Comparison of ENCODE assay signal across 14 cellular contexts in genomic region chr10:80171248-80171660, GRCh38. TPM values are rescaled to one million over a fixed set of nuclear protein-coding genes. Genes with fewer than 3 reads are reported as not detected.
DNase-seq lines count a peak whose midpoint lies in the region; ATAC-seq, FAIRE-seq and TF ChIP-seq lines count a peak whose summit lies in the region.
"Had no signal": no experiment of that assay in that cellular context is flagged by ENCODE, and none has a peak within 500 bp of the region (broad histone marks: within the 10 kb centered on the region; RNA-seq: fewer than 3 reads in every experiment).

No MANE protein-coding gene starts in this region.

- POLR2A ChIA-PET in K562 (lab: Yijun Ruan, JAX), result interaction anchor here (0.6 to 2.0 kb wide), 3 partner anchors 11 to 32 kb away, joined by 3 to 5 read pairs (median 3); no protein-coding TSS in a partner anchor

- in situ Hi-C loops in K562 (cut with MboI), result no loop called here

- no peak for TF ChIP-seq POLR2A in K562 (conservative IDR thresholded peaks at IDR 0.05)

- no peak; the same call in 2 of the 3 replicates for ATAC-seq in K562
- ATAC-seq in GM18868 (IDR thresholded peaks at IDR 0.05; ENCODE audit: unreplicated experiment), result no peak

- no peaks in the 10 kb centered on the region for H3K9me3 ChIP-seq in K562 (replicated peaks; ENCODE audit: control insufficient read depth, insufficient read depth, low read depth, low read length)
- no peaks in the 10 kb centered on the region for H3K9me3 ChIP-seq in mucosa of rectum (ENCODE audit: control insufficient read depth in 2 of 2, low read length in 2 of 2)
- no peaks in the 10 kb centered on the region for H3K9me3 ChIP-seq in ascending aorta

- no peaks in the 10 kb centered on the region for H3K27me3 ChIP-seq in K562 (ENCODE audit: control insufficient read depth in 2 of 2, insufficient read depth in 2 of 2, low read length in 2 of 2)
- no peaks in the 10 kb centered on the region for H3K27me3 ChIP-seq in mucosa of rectum (ENCODE audit: control insufficient read depth in 2 of 2, insufficient read depth in 2 of 2, low read length in 2 of 2)
- no peaks in the 10 kb centered on the region for H3K27me3 ChIP-seq in ascending aorta

- peak overlapping the region; percentile 25; the same call in 1 of the 2 replicates for H3K27ac ChIP-seq in 22Rv1
- H3K27ac ChIP-seq in K562 (ENCODE audit: extremely low read depth, low read depth, low read length), result no peak overlapping the region
- peak overlapping the region; percentile 73 to 91 for H3K27ac ChIP-seq in mucosa of rectum (ENCODE audit: low read depth in 2 of 2, low read length in 2 of 2)
- peak overlapping the region in 1 of 2 donors; percentile 51 for H3K27ac ChIP-seq in ascending aorta

- H3K36me3 ChIP-seq in K562 (ENCODE audit: control insufficient read depth, insufficient read depth, low read length), result peaks cover 68% of the 10 kb centered on the region
- peaks cover 26 to 42% of the 10 kb centered on the region in 2 donors for H3K36me3 ChIP-seq in mucosa of rectum (ENCODE audit: control insufficient read depth in 2 of 2, insufficient read depth in 2 of 2, low read length in 2 of 2)
- peaks cover 11 to 18% of the 10 kb centered on the region in 2 donors for H3K36me3 ChIP-seq in ascending aorta

- H3K4me3 ChIP-seq in K562 (no peak overlapping the region), mucosa of rectum (ENCODE audit: low read length in 2 of 2) (no peak overlapping the region), ascending aorta (no peak overlapping the region)

- no TSS peak for BruUV-seq in K562 (replicated peaks; lab: Mats Ljungman, UMichigan)

- CTCF ChIA-PET in K562 (lab: Yijun Ruan, JAX; ENCODE audit: low intra/inter-chr PET ratio), result no interaction called here

- 0 out of 4 replicates have a peak overlapping the region, but pooled peaks of 1 of the 2 experiments have one; percentile 15 for H3K9ac ChIP-seq in K562 (ENCODE audit: insufficient read depth in 1 of 2, low read depth in 2 of 2, low read length in 2 of 2)
- H3K9ac ChIP-seq in mucosa of rectum (ENCODE audit: low read depth in 1 of 2, low read length in 2 of 2), result peak overlapping the region in 1 of 2 donors; percentile 72

- 87% methylated on average over 7 of the region's 7 CpGs for WGBS in K562 (ENCODE audit: insufficient coverage, low coverage, missing lambda C conversion rate)

- TF ChIP-seq RAD21 in K562 (CRISPR knock-in tag; conservative IDR thresholded peaks at IDR 0.05 in 1 of 2, IDR thresholded peaks at IDR 0.05 in 1 of 2), result no peak

- H3K4me1 ChIP-seq in K562 (replicated peaks in 1 of 2; ENCODE audit: control insufficient read depth in 2 of 2, insufficient read depth in 2 of 2, low read length in 2 of 2) (peaks cover 0 to 9% of the 10 kb centered on the region in 2 experiments; a peak in 1 of 5 replicates), mucosa of rectum (ENCODE audit: control insufficient read depth in 2 of 2, insufficient read depth in 2 of 2, low read length in 2 of 2) (peaks cover 26 to 46% of the 10 kb centered on the region in 2 donors), ascending aorta (peaks cover 15 to 32% of the 10 kb centered on the region in 2 donors)

- H3K79me2 ChIP-seq in K562 (ENCODE audit: control insufficient read depth, insufficient read depth, low read length), result peaks cover 13% of the 10 kb centered on the region; the same call in 1 of the 3 replicates

- intact Hi-C loops in K562 (cut with micrococcal nuclease) (no loop called here), ascending aorta (cut with DNase I) (no loop called here)

- TF ChIP-seq EP300 in K562 (IDR thresholded peaks at IDR 0.05; ENCODE audit: low read length), result no peak

- H3K4me2 ChIP-seq in K562 (ENCODE audit: insufficient read depth, low read length), result no peak overlapping the region

- peaks cover 8% of the 10 kb centered on the region for H3K9me1 ChIP-seq in K562 (ENCODE audit: control insufficient read depth, insufficient read depth, low read length)

- H4K20me1 ChIP-seq in K562 (replicated peaks; ENCODE audit: control insufficient read depth, insufficient read depth, low read length), result peaks cover 3% of the 10 kb centered on the region; the same call in 1 of the 2 replicates

- DNase-seq in COLO668 (lab: John Stamatoyannopoulos, UW; ENCODE audit: unreplicated experiment) (peak; percentile 24), K562 (ENCODE audit: extremely low read depth in 1 of 4, low spot score in 3 of 4) (no peak), NOMO-1 (lab: John Stamatoyannopoulos, UW; ENCODE audit: unreplicated experiment in 2 of 2) (no peak), NCI-H748 treated with DMSO at 0.1 percent for 48 hours (lab: John Stamatoyannopoulos, UW) (no peak), ascending aorta (ENCODE audit: low spot score in 2 of 2) (no peak)
- DNase-seq: anterior cingulate cortex; effector CD4-positive, alpha-beta T cell; glutamatergic neuron; NCI-H526 treated with DMSO at 0.1 percent for 48 hours; stimulated activated CD4-positive, alpha-beta T cell treated with anti-CD3 and anti-CD28 coated beads, Interleukin-2, amount 100 ng/mL, for 48 hours had no signal

- peak; percentile 26 for FAIRE-seq in K562 (lab: Jason Lieb, UNC)

- no peak overlapping the region for H2AFZ ChIP-seq in K562 (ENCODE audit: low read depth, low read length)

- TF ChIP-seq CTCF in 22Rv1 (IDR thresholded peaks at IDR 0.05) (no peak), K562 (IDR thresholded peaks at IDR 0.05 in 2 of 3, conservative IDR thresholded peaks at IDR 0.05 in 1 of 3; ENCODE audit: insufficient read depth in 2 of 3, low read depth in 1 of 3, low read length in 3 of 3) (no peak), ascending aorta (IDR thresholded peaks at IDR 0.05) (no peak)

TF ChIP-seq in K562, 482 proteins besides CTCF, POLR2A, EP300 and RAD21 (continues in another document):
- TF ChIP-seq, protein P1, sequence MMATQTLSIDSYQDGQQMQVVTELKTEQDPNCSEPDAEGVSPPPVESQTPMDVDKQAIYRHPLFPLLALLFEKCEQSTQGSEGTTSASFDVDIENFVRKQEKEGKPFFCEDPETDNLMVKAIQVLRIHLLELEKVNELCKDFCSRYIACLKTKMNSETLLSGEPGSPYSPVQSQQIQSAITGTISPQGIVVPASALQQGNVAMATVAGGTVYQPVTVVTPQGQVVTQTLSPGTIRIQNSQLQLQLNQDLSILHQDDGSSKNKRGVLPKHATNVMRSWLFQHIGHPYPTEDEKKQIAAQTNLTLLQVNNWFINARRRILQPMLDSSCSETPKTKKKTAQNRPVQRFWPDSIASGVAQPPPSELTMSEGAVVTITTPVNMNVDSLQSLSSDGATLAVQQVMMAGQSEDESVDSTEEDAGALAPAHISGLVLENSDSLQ (IDR thresholded peaks at IDR 0.05), result no peak
- no peak for TF ChIP-seq SNAPC5 (CRISPR knock-in tag; IDR thresholded peaks at IDR 0.05)
- no peak for TF ChIP-seq RUNX1 (IDR thresholded peaks at IDR 0.05; ENCODE audit: low read depth)
- TF ChIP-seq KLF10 (CRISPR knock-in tag; IDR thresholded peaks at IDR 0.05), result no peak

RNA-seq across cellular contexts. Expression of gene ANXA11, which starts 34.1 kb away (rescaled TPM):
- total RNA-seq in K562 (2011; cell fraction: chromatin; rRNA removed; ENCODE audit: low replicate concordance), result 76.5 and 119 TPM in 2 replicates
- total RNA-seq in K562 (2011; cell fraction: nucleolus; rRNA removed), result 60.7 and 61.5 TPM in 2 replicates
- 69.1 and 105 TPM in 2 replicates for total RNA-seq in K562 (2011; cell fraction: nucleoplasm; rRNA removed)
- total RNA-seq in K562 (2014; rRNA removed) (109 and 153 TPM in 2 replicates), K562 (2014; rRNA removed; fragmentation: Illumina TruSeq; extraction: Trizol) (107 and 116 TPM in 2 replicates), K562 (2015; rRNA removed; fragmentation: Illumina TruSeq; extraction: Trizol) (148 and 173 TPM in 2 replicates), K562 (2021) (182 and 201 TPM in 2 replicates), ascending aorta (237 TPM)
- polyA plus RNA-seq in K562 (2011; rRNA removed) (110 and 146 TPM in 2 replicates), K562 (2014; fragmentation: Illumina TruSeq; extraction: Trizol) (212 and 243 TPM in 2 replicates), K562 (2014; fragmentation: Nextera tagmentation; extraction: Ambion mirVana) (10 to 100 TPM; 43.6 to 70.0 TPM), K562 (2014; rRNA removed) (95.7 and 97.6 TPM in 2 replicates)
- polyA plus RNA-seq in K562 (2011; cell fraction: cytosol; rRNA removed), result 75.9 and 170 TPM in 2 replicates
- polyA plus RNA-seq in K562 (2011; cell fraction: nucleus; rRNA removed), result 61.3 and 66.0 TPM in 2 replicates
- polyA plus RNA-seq in K562 (2012), result 265 and 356 TPM in 2 replicates
- polyA minus RNA-seq in K562 (2011; rRNA and poly(A)+ RNA removed), result 62.3 and 65.3 TPM in 2 replicates
- 86.2 and 98.5 TPM in 2 replicates for polyA minus RNA-seq in K562 (2011; cell fraction: cytosol; rRNA and poly(A)+ RNA removed)
- 25.7 and 32.5 TPM in 2 replicates for polyA minus RNA-seq in K562 (2011; cell fraction: nucleus; rRNA and poly(A)+ RNA removed)

RNA-seq across cellular contexts. Expression of gene PLAC9, which starts 38.7 kb away (rescaled TPM):
- total RNA-seq in K562 (2011; cell fraction: chromatin; rRNA removed; ENCODE audit: low replicate concordance), result not detected in 2 replicates
- not detected in 2 replicates for total RNA-seq in K562 (2011; cell fraction: nucleolus; rRNA removed)
- not detected in 2 replicates for total RNA-seq in K562 (2011; cell fraction: nucleoplasm; rRNA removed)
- total RNA-seq in K562 (2014; rRNA removed) (not detected in 2 replicates), K562 (2014; rRNA removed; fragmentation: Illumina TruSeq; extraction: Trizol) (not detected in 2 replicates), K562 (2015; rRNA removed; fragmentation: Illumina TruSeq; extraction: Trizol) (not detected in 2 replicates), K562 (2021) (not detected in 2 replicates), ascending aorta (221 TPM)
- polyA plus RNA-seq in K562 (2011; rRNA removed) (not detected in 2 replicates), K562 (2014; fragmentation: Illumina TruSeq; extraction: Trizol) (not detected in 2 replicates), K562 (2014; fragmentation: Nextera tagmentation; extraction: Ambion mirVana) (not detected), K562 (2014; rRNA removed) (not detected in 2 replicates)
- not detected in 2 replicates for polyA plus RNA-seq in K562 (2011; cell fraction: cytosol; rRNA removed)
- not detected in 2 replicates for polyA plus RNA-seq in K562 (2011; cell fraction: nucleus; rRNA removed)
- polyA plus RNA-seq in K562 (2012), result 0.20 TPM in 1 of 2 replicates, not detected in the other
- polyA minus RNA-seq in K562 (2011; rRNA and poly(A)+ RNA removed), result not detected in 2 replicates
- not detected in 2 replicates for polyA minus RNA-seq in K562 (2011; cell fraction: cytosol; rRNA and poly(A)+ RNA removed)
- not detected in 2 replicates for polyA minus RNA-seq in K562 (2011; cell fraction: nucleus; rRNA and poly(A)+ RNA removed)
- total RNA-seq: HT1080 had no signal

Comparison
In these comparisons a context has a peak if more than half of its experiments do, and no peak if none do; other contexts are left out.
1. RNA of gene PLAC9, which starts 38.7 kb away (total RNA-seq): 221 TPM in ascending aorta (single experiment); not detected in K562; every median in the first group is over 100 times any median in the second.